Comparison of ENCODE assay signal across 7 cellular contexts in genomic region chr4:2261853-2262144, GRCh38. TPM values are rescaled to one million over a fixed set of nuclear protein-coding genes. Genes with fewer than 3 reads are reported as not detected.
DNase-seq lines count a peak whose midpoint lies in the region; ATAC-seq and TF ChIP-seq lines count a peak whose summit lies in the region.

Gene MXD4, minus strand, starts transcription at chr4:2262109. Its CDS starts 129 bp downstream, at chr4:2261980.

- ATAC-seq in GM23338 (no peak), PC-3 (no peak)

- peak within 1 kb of the TSS; percentile 69 for H3K4me3 Mint-ChIP-seq in GM23338
- peak within 1 kb of the TSS; percentile 79 to 85 (median 84) for H3K4me3 Mint-ChIP-seq in nephron

- H3K79me2 ChIP-seq in GM23338 (replicated peaks; ENCODE audit: insufficient read depth) (no peaks in the 10 kb centered on the region), PC-3 (ENCODE audit: low read length) (peaks cover 10% of the 10 kb centered on the region; the same call in 1 of the 2 replicates)

- H3K4me1 ChIP-seq in GM23338 (ENCODE audit: insufficient read depth), result no peaks in the 10 kb centered on the region
- peaks cover 8% of the 10 kb centered on the region; the same call in 1 of the 2 replicates for H3K4me1 ChIP-seq in PC-3 (ENCODE audit: insufficient read depth, low read length)

- DNase-seq in GM23338 (ENCODE audit: low spot score) (no peak), PC-3 (no peak), epithelial cell of prostate (ENCODE audit: low read depth, low spot score) (no peak), NCI-H226 (no peak), NCI-H2171 (lab: John Stamatoyannopoulos, UW) (no peak), HK-2 (ENCODE audit: unreplicated experiment) (no peak)

- H3K4me2 ChIP-seq in GM23338, result peak within 1 kb of the TSS; percentile 89
- peak within 1 kb of the TSS; percentile 93 for H3K4me2 ChIP-seq in PC-3 (ENCODE audit: low read length)

- H3K27me3 Mint-ChIP-seq in GM23338 (ENCODE audit: insufficient read depth, low read depth, poor library complexity) (peaks cover 9% of the 10 kb centered on the region), nephron (ENCODE audit: low read depth) (no peaks in the 10 kb centered on the region)

- H3K9me3 Mint-ChIP-seq in GM23338 (no peaks in the 10 kb centered on the region), nephron (no peaks in the 10 kb centered on the region)

- H2AFZ ChIP-seq in GM23338 (0 out of 2 replicates have a peak within 1 kb of the TSS, but pooled peaks have one; percentile 63), PC-3 (ENCODE audit: low read length) (peak within 1 kb of the TSS; percentile 68)

- no peaks in the 10 kb centered on the region for H3K9me3 ChIP-seq in PC-3 (ENCODE audit: low read length)

- H3K27ac Mint-ChIP-seq in GM23338 (no peak within 1 kb of the TSS), nephron (peak within 1 kb of the TSS in 2 of 3 experiments; percentile 62 to 85)

- TF ChIP-seq CTCF in GM23338 (conservative IDR thresholded peaks at IDR 0.05; ENCODE audit: low read depth in 2 of 2), result no peak
- TF ChIP-seq CTCF in PC-3 (conservative IDR thresholded peaks at IDR 0.05; ENCODE audit: low read depth, low read length), result no peak
- no peak for TF ChIP-seq CTCF in nephron (IDR thresholded peaks at IDR 0.05; ENCODE audit: unreplicated experiment in 3 of 3)

- H3K27ac ChIP-seq in GM23338 (ENCODE audit: low read depth), result 0 out of 2 replicates have a peak within 1 kb of the TSS, but pooled peaks have one; percentile 63
- H3K27ac ChIP-seq in PC-3 (ENCODE audit: low read length), result no peak within 1 kb of the TSS
- peak within 1 kb of the TSS; percentile 49 for H3K27ac ChIP-seq in epithelial cell of prostate

- H4K20me1 ChIP-seq in GM23338 (replicated peaks; ENCODE audit: insufficient read depth) (no peaks in the 10 kb centered on the region), PC-3 (ENCODE audit: low read length) (no peaks in the 10 kb centered on the region)

- CTCF ChIA-PET in PC-3 (lab: Charles Lee), result interaction anchor here (0.7 kb wide), 1 partner anchor 151 kb away, joined by 3 read pairs; no protein-coding TSS in a partner anchor

- H3K36me3 ChIP-seq in GM23338 (ENCODE audit: insufficient read depth) (no peaks in the 10 kb centered on the region), PC-3 (ENCODE audit: low read depth, low read length) (no peaks in the 10 kb centered on the region)

- H3K36me3 Mint-ChIP-seq in GM23338 (ENCODE audit: low read depth) (no peaks in the 10 kb centered on the region), nephron (ENCODE audit: low read depth) (no peaks in the 10 kb centered on the region)

- H3K9me2 ChIP-seq in GM23338 (ENCODE audit: insufficient read depth), result no peaks in the 10 kb centered on the region
- no peaks in the 10 kb centered on the region for H3K9me2 ChIP-seq in PC-3 (replicated peaks; ENCODE audit: low read length)

- H3F3A ChIP-seq in GM23338 (replicated peaks; ENCODE audit: low read depth), result no peaks in the 10 kb centered on the region
- H3F3A ChIP-seq in PC-3 (ENCODE audit: low read length, unreplicated experiment), result no peaks in the 10 kb centered on the region

- peak within 1 kb of the TSS; percentile 77 for H3K4me3 ChIP-seq in GM23338
- peak within 1 kb of the TSS; percentile 87 for H3K4me3 ChIP-seq in PC-3 (ENCODE audit: low read length)

- peaks cover 13% of the 10 kb centered on the region for H3K4me1 Mint-ChIP-seq in GM23338
- H3K4me1 Mint-ChIP-seq in nephron, result peaks cover 17% of the 10 kb centered on the region

- BruUV-seq in PC-3 (replicated peaks; lab: Mats Ljungman, UMichigan), result no TSS peak

- POLR2A ChIA-PET in PC-3 (lab: Charles Lee; ENCODE audit: unreplicated experiment), result interaction anchor here (0.7 kb wide), 1 partner anchor 430 kb away, joined by 3 read pairs; no protein-coding TSS in a partner anchor

- intact Hi-C loops in PC-3 (cut with micrococcal nuclease), result loop anchor here (5.0 kb wide), 1 partner anchor 156 kb away; the partner anchor contains the start of genes CFAP99 and ZFYVE28

- peak within 1 kb of the TSS; percentile 79 for H3K9ac ChIP-seq in PC-3 (ENCODE audit: low read length)

- H3K27me3 ChIP-seq in GM23338 (ENCODE audit: insufficient read depth) (0 out of 2 replicates have a peak, but pooled peaks cover 4% of the 10 kb centered on the region), PC-3 (ENCODE audit: low read length) (no peaks in the 10 kb centered on the region)

TF ChIP-seq in GM23338, 12 proteins besides CTCF, POLR2A, EP300 and RAD21 (continues in another document):
- no peak for TF ChIP-seq ZNF114 (CRISPR knock-in tag; IDR thresholded peaks at IDR 0.05)
- TF ChIP-seq CREB1 (CRISPR knock-in tag; IDR thresholded peaks at IDR 0.05; ENCODE audit: low read depth), result no peak
- TF ChIP-seq EZH2 (IDR thresholded peaks at IDR 0.05; ENCODE audit: low read depth, unreplicated experiment), result no peak
- no peak for TF ChIP-seq NANOG (IDR thresholded peaks at IDR 0.05; ENCODE audit: borderline replicate concordance)
- no peak for TF ChIP-seq ETS1 (IDR thresholded peaks at IDR 0.05)
- TF ChIP-seq POLR2AphosphoS5 (IDR thresholded peaks at IDR 0.05; ENCODE audit: low read depth), result no peak
- TF ChIP-seq ZNF331 (CRISPR knock-in tag; IDR thresholded peaks at IDR 0.05; ENCODE audit: low read depth), result no peak
- TF ChIP-seq STAT1 (IDR thresholded peaks at IDR 0.05; ENCODE audit: unreplicated experiment), result no peak
- TF ChIP-seq REST (IDR thresholded peaks at IDR 0.05; ENCODE audit: unreplicated experiment), result no peak

RNA-seq across cellular contexts. Expression of gene MXD4, which starts in this region (rescaled TPM):
- 19.9 and 26.4 TPM in 2 replicates for total RNA-seq in GM23338 (2014; rRNA removed; shearing (Covaris generic))
- 6.9 and 11.5 TPM in 2 replicates for polyA plus RNA-seq in GM23338 (2016; fragmentation: Nextera tagmentation; extraction: Ambion mirVana)
- 18.9 and 27.6 TPM in 2 replicates for total RNA-seq in PC-3 (2014; rRNA removed)
